Comparison of ENCODE assay signal across 1 cellular context in the genomic region with DNA sequence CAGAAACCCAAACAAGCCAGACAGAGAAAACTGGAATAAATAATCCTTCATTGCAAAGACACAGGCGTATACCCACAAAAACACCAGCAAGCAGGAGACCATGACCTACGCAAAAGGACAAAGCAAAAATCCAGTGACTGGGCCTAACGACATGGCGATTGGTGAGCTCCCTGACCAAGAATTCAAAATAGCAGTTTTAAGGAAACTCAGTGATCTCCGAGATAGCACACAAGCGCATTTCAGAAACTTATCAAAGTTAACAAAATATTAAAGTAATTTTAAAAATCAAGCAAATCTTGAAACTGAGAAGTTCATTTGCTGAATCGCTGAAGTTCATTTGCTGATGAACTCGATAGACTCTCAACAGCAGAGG.
TF ChIP-seq lines count a peak whose summit lies in the region.

No MANE protein-coding gene starts in this region.

TF ChIP-seq in GM23338, 12 proteins besides CTCF, POLR2A, EP300 and RAD21 (continued from another document):
- TF ChIP-seq, protein P1, sequence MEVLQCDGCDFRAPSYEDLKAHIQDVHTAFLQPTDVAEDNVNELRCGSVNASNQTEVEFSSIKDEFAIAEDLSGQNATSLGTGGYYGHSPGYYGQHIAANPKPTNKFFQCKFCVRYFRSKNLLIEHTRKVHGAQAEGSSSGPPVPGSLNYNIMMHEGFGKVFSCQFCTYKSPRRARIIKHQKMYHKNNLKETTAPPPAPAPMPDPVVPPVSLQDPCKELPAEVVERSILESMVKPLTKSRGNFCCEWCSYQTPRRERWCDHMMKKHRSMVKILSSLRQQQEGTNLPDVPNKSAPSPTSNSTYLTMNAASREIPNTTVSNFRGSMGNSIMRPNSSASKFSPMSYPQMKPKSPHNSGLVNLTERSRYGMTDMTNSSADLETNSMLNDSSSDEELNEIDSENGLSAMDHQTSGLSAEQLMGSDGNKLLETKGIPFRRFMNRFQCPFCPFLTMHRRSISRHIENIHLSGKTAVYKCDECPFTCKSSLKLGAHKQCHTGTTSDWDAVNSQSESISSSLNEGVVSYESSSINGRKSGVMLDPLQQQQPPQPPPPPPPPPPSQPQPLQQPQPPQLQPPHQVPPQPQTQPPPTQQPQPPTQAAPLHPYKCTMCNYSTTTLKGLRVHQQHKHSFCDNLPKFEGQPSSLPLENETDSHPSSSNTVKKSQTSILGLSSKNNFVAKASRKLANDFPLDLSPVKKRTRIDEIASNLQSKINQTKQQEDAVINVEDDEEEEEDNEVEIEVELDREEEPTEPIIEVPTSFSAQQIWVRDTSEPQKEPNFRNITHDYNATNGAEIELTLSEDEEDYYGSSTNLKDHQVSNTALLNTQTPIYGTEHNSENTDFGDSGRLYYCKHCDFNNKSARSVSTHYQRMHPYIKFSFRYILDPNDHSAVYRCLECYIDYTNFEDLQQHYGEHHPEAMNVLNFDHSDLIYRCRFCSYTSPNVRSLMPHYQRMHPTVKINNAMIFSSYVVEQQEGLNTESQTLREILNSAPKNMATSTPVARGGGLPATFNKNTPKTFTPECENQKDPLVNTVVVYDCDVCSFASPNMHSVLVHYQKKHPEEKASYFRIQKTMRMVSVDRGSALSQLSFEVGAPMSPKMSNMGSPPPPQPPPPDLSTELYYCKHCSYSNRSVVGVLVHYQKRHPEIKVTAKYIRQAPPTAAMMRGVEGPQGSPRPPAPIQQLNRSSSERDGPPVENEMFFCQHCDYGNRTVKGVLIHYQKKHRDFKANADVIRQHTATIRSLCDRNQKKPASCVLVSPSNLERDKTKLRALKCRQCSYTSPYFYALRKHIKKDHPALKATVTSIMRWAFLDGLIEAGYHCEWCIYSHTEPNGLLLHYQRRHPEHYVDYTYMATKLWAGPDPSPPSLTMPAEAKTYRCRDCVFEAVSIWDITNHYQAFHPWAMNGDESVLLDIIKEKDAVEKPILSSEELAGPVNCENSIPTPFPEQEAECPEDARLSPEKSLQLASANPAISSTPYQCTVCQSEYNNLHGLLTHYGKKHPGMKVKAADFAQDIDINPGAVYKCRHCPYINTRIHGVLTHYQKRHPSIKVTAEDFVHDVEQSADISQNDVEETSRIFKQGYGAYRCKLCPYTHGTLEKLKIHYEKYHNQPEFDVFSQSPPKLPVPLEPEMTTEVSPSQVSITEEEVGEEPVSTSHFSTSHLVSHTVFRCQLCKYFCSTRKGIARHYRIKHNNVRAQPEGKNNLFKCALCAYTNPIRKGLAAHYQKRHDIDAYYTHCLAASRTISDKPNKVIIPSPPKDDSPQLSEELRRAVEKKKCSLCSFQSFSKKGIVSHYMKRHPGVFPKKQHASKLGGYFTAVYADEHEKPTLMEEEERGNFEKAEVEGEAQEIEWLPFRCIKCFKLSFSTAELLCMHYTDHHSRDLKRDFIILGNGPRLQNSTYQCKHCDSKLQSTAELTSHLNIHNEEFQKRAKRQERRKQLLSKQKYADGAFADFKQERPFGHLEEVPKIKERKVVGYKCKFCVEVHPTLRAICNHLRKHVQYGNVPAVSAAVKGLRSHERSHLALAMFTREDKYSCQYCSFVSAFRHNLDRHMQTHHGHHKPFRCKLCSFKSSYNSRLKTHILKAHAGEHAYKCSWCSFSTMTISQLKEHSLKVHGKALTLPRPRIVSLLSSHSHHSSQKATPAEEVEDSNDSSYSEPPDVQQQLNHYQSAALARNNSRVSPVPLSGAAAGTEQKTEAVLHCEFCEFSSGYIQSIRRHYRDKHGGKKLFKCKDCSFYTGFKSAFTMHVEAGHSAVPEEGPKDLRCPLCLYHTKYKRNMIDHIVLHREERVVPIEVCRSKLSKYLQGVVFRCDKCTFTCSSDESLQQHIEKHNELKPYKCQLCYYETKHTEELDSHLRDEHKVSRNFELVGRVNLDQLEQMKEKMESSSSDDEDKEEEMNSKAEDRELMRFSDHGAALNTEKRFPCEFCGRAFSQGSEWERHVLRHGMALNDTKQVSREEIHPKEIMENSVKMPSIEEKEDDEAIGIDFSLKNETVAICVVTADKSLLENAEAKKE (CRISPR knock-in tag; IDR thresholded peaks at IDR 0.05) = no peak
- TF ChIP-seq CREB1 (CRISPR knock-in tag; IDR thresholded peaks at IDR 0.05; ENCODE audit: low read depth) (no peak), POLR2AphosphoS5 (IDR thresholded peaks at IDR 0.05; ENCODE audit: low read depth) (no peak), EZH2 (IDR thresholded peaks at IDR 0.05; ENCODE audit: low read depth, unreplicated experiment) (no peak)
- TF ChIP-seq, protein P2, sequence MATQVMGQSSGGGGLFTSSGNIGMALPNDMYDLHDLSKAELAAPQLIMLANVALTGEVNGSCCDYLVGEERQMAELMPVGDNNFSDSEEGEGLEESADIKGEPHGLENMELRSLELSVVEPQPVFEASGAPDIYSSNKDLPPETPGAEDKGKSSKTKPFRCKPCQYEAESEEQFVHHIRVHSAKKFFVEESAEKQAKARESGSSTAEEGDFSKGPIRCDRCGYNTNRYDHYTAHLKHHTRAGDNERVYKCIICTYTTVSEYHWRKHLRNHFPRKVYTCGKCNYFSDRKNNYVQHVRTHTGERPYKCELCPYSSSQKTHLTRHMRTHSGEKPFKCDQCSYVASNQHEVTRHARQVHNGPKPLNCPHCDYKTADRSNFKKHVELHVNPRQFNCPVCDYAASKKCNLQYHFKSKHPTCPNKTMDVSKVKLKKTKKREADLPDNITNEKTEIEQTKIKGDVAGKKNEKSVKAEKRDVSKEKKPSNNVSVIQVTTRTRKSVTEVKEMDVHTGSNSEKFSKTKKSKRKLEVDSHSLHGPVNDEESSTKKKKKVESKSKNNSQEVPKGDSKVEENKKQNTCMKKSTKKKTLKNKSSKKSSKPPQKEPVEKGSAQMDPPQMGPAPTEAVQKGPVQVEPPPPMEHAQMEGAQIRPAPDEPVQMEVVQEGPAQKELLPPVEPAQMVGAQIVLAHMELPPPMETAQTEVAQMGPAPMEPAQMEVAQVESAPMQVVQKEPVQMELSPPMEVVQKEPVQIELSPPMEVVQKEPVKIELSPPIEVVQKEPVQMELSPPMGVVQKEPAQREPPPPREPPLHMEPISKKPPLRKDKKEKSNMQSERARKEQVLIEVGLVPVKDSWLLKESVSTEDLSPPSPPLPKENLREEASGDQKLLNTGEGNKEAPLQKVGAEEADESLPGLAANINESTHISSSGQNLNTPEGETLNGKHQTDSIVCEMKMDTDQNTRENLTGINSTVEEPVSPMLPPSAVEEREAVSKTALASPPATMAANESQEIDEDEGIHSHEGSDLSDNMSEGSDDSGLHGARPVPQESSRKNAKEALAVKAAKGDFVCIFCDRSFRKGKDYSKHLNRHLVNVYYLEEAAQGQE (IDR thresholded peaks at IDR 0.05; ENCODE audit: unreplicated experiment) = no peak
TF ChIP-seq in GM23338: peak in this region for 0.
